ENCODE assay signal across 20 cellular contexts in genomic region chr16:50761276-50761675, GRCh38. TPM values are rescaled to one million over a fixed set of nuclear protein-coding genes. Genes with fewer than 3 reads are reported as not detected.
DNase-seq lines count a peak whose midpoint lies in the region; ATAC-seq lines count a peak whose summit lies in the region.
"Had no signal": no experiment of that assay in that cellular context is flagged by ENCODE, and none has a peak within 500 bp of the region (broad histone marks: within the 10 kb centered on the region; RNA-seq: fewer than 3 reads in every experiment).

No MANE protein-coding gene starts in this region.

- DNase-seq in activated naive CD4-positive, alpha-beta T cell (lab: John Stamatoyannopoulos, UW), result no peak
- peak; percentile 46 for DNase-seq in NOMO-1 treated with DMSO at 0.1 percent for 48 hours (lab: John Stamatoyannopoulos, UW; ENCODE audit: unreplicated experiment)
- no peak for DNase-seq in activated naive CD8-positive, alpha-beta T cell treated with anti-CD3 and anti-CD28 coated beads, Interleukin-2, amount 10 ng/mL, durations not matched to agents 7 days and 5 days
- DNase-seq in stimulated activated naive CD8-positive, alpha-beta T cell treated with anti-CD3 and anti-CD28 coated beads, Interleukin-15, amount 100 ng/mL, for 72 hours, result no peak
- DNase-seq in inferior parietal cortex (ENCODE audit: extremely low spot score), result no peak
- DNase-seq: activated CD4-positive, alpha-beta T cell treated with anti-CD3 and anti-CD28 coated beads, Interleukin-2, amount 10 ng/mL, durations not matched to agents 24 days and 14 days; DMS53; gastrocnemius medialis; GDM1; KG1; kidney; lower lobe of right lung; NCI-H187; NCI-H526 treated with DMSO at 0.1 percent for 48 hours had no signal

- no peak for ATAC-seq in activated naive CD8-positive, alpha-beta T cell treated with anti-CD3 and anti-CD28 coated beads, Interleukin-2, amount 10 ng/mL, durations not matched to agents 7 days and 5 days (ENCODE audit: low read depth)
- ATAC-seq in stimulated activated naive CD8-positive, alpha-beta T cell treated with anti-CD3 and anti-CD28 coated beads, Interleukin-15, amount 100 ng/mL, for 72 hours, result no peak
- ATAC-seq in GM21515 (IDR thresholded peaks at IDR 0.05; ENCODE audit: unreplicated experiment) (no peak), HG02798 (IDR thresholded peaks at IDR 0.05; ENCODE audit: poor library complexity, unreplicated experiment) (no peak)
- ATAC-seq: HCT116, lower lobe of right lung had no signal

- H3K36me3 Mint-ChIP-seq in activated naive CD4-positive, alpha-beta T cell treated with anti-CD3 and anti-CD28 coated beads, Interleukin-2, amount 50 U/mL, for 24 hours, result peaks cover 32% of the 10 kb centered on the region
- peaks cover 56% of the 10 kb centered on the region for H3K36me3 Mint-ChIP-seq in activated naive CD8-positive, alpha-beta T cell treated with anti-CD3 and anti-CD28 coated beads, Interleukin-2, amount 10 ng/mL, durations not matched to agents 7 days and 5 days

- peak overlapping the region; percentile 24 for H3K4me3 Mint-ChIP-seq in activated naive CD4-positive, alpha-beta T cell treated with anti-CD3 and anti-CD28 coated beads, Interleukin-2, amount 50 U/mL, for 24 hours
- no peak overlapping the region for H3K4me3 Mint-ChIP-seq in activated naive CD8-positive, alpha-beta T cell treated with anti-CD3 and anti-CD28 coated beads, Interleukin-2, amount 10 ng/mL, durations not matched to agents 7 days and 5 days
- H3K4me3 Mint-ChIP-seq in stimulated activated naive CD8-positive, alpha-beta T cell treated with anti-CD3 and anti-CD28 coated beads, Interleukin-15, amount 100 ng/mL, for 72 hours, result peak overlapping the region in 1 of 2 donors; percentile 5
- H3K4me3 Mint-ChIP-seq: activated CD4-positive, alpha-beta T cell treated with anti-CD3 and anti-CD28 coated beads, Interleukin-2, amount 10 ng/mL, durations not matched to agents 24 days and 14 days; brain; CD14-positive monocyte had no signal

- POLR2A ChIA-PET in activated naive CD8-positive, alpha-beta T cell treated with anti-CD3 and anti-CD28 coated beads, Interleukin-2, amount 10 ng/mL, durations not matched to agents 7 days and 5 days (lab: Charles Lee), result no interaction called here

- H3K27me3 Mint-ChIP-seq in activated naive CD4-positive, alpha-beta T cell treated with anti-CD3 and anti-CD28 coated beads, Interleukin-2, amount 50 U/mL, for 24 hours, result no peaks in the 10 kb centered on the region
- no peaks in the 10 kb centered on the region for H3K27me3 Mint-ChIP-seq in activated naive CD8-positive, alpha-beta T cell treated with anti-CD3 and anti-CD28 coated beads, Interleukin-2, amount 10 ng/mL, durations not matched to agents 7 days and 5 days
- H3K27me3 Mint-ChIP-seq in stimulated activated naive CD8-positive, alpha-beta T cell treated with anti-CD3 and anti-CD28 coated beads, Interleukin-15, amount 100 ng/mL, for 72 hours, result no peaks in the 10 kb centered on the region
- H3K27me3 Mint-ChIP-seq: activated CD4-positive, alpha-beta T cell treated with anti-CD3 and anti-CD28 coated beads, Interleukin-2, amount 10 ng/mL, durations not matched to agents 24 days and 14 days; brain had no signal

- no peaks in the 10 kb centered on the region for H3K9me3 Mint-ChIP-seq in activated naive CD4-positive, alpha-beta T cell treated with anti-CD3 and anti-CD28 coated beads, Interleukin-2, amount 50 U/mL, for 24 hours
- peaks cover 5% of the 10 kb centered on the region for H3K9me3 Mint-ChIP-seq in activated naive CD8-positive, alpha-beta T cell treated with anti-CD3 and anti-CD28 coated beads, Interleukin-2, amount 10 ng/mL, durations not matched to agents 7 days and 5 days
- peaks cover 5 to 10% of the 10 kb centered on the region in 2 donors for H3K9me3 Mint-ChIP-seq in stimulated activated naive CD8-positive, alpha-beta T cell treated with anti-CD3 and anti-CD28 coated beads, Interleukin-15, amount 100 ng/mL, for 72 hours

- H3K27ac Mint-ChIP-seq in activated naive CD4-positive, alpha-beta T cell treated with anti-CD3 and anti-CD28 coated beads, Interleukin-2, amount 50 U/mL, for 24 hours, result peak overlapping the region; percentile 72
- H3K27ac Mint-ChIP-seq in activated naive CD8-positive, alpha-beta T cell treated with anti-CD3 and anti-CD28 coated beads, Interleukin-2, amount 10 ng/mL, durations not matched to agents 7 days and 5 days, result peak overlapping the region; percentile 45
- peak overlapping the region; percentile 12 to 23 for H3K27ac Mint-ChIP-seq in stimulated activated naive CD8-positive, alpha-beta T cell treated with anti-CD3 and anti-CD28 coated beads, Interleukin-15, amount 100 ng/mL, for 72 hours
- H3K27ac Mint-ChIP-seq: activated CD4-positive, alpha-beta T cell treated with anti-CD3 and anti-CD28 coated beads, Interleukin-2, amount 10 ng/mL, durations not matched to agents 24 days and 14 days; brain had no signal

- H3K4me1 Mint-ChIP-seq in activated naive CD4-positive, alpha-beta T cell treated with anti-CD3 and anti-CD28 coated beads, Interleukin-2, amount 50 U/mL, for 24 hours, result peaks cover 87% of the 10 kb centered on the region
- H3K4me1 Mint-ChIP-seq in activated naive CD8-positive, alpha-beta T cell treated with anti-CD3 and anti-CD28 coated beads, Interleukin-2, amount 10 ng/mL, durations not matched to agents 7 days and 5 days, result peaks cover 36% of the 10 kb centered on the region
- peaks cover 77% of the 10 kb centered on the region for H3K4me1 Mint-ChIP-seq in stimulated activated naive CD8-positive, alpha-beta T cell treated with anti-CD3 and anti-CD28 coated beads, Interleukin-15, amount 100 ng/mL, for 72 hours

RNA-seq across cellular contexts. Expression of gene CYLD, which starts 19.4 kb away (rescaled TPM):
- 100 to 1,000 TPM; 166 to 172 TPM for total RNA-seq in activated naive CD8-positive, alpha-beta T cell treated with anti-CD3 and anti-CD28 coated beads, Interleukin-2, amount 10 ng/mL, durations not matched to agents 7 days and 5 days

Comparison
In these comparisons a context has a peak if more than half of its experiments do, and no peak if none do; other contexts are left out.
1. H3K27ac Mint-ChIP-seq: peak in every context shown above with its lines; median percentile 72 in activated naive CD4-positive, alpha-beta T cell treated with anti-CD3 and anti-CD28 coated beads, Interleukin-2, amount 50 U/mL, for 24 hours; 45 in activated naive CD8-positive, alpha-beta T cell treated with anti-CD3 and anti-CD28 coated beads, Interleukin-2, amount 10 ng/mL, durations not matched to agents 7 days and 5 days; 18 in stimulated activated naive CD8-positive, alpha-beta T cell treated with anti-CD3 and anti-CD28 coated beads, Interleukin-15, amount 100 ng/mL, for 72 hours.